Comparison of ENCODE assay signal across 1 cellular context in genomic region chr19:47483200-47483599, GRCh38.
TF ChIP-seq lines count a peak whose summit lies in the region.

No MANE protein-coding gene starts in this region.

TF ChIP-seq in GM23338, 12 proteins besides CTCF, POLR2A, EP300 and RAD21 (continued from another document):
- no peak for TF ChIP-seq ZNF462 (CRISPR knock-in tag; IDR thresholded peaks at IDR 0.05)
TF ChIP-seq in GM23338: peak in this region for 0.
